Comparison of ENCODE assay signal across 11 cellular contexts in the genomic region with DNA sequence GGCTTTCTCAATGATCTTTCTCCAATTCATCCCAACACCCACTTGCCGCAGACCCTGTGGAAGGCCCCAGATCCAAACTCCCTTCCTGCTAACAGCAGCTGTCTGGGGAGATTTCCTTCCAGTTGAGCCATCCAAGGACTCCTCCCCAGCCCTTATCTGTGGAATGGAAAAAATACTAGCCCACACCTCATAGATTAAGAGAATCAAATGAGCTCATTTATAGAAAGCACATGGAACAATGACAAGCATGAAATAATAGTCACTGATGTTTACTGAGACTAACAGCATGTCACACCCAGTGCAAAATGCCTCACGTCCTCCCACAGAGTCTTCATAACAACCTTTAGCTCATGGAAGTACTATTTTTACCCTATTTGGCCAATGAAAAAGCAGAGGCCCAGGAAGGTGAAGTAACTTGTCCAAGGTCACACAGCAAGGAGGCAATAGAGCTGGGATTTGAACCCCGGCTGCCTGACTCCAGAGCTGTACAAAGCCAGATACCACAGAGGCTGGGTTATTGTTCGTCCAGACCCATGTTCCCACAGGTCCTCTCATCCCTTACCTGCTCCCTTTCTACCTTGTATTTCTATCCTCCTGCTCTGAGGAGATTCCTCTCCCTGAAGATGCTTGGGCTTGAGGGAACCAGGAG. TPM values are rescaled to one million over a fixed set of nuclear protein-coding genes. Genes with fewer than 3 reads are reported as not detected.
DNase-seq lines count a peak whose midpoint lies in the region; ATAC-seq and TF ChIP-seq lines count a peak whose summit lies in the region.
"Had no signal": no experiment of that assay in that cellular context is flagged by ENCODE, and none has a peak within 500 bp of the region (broad histone marks: within the 10 kb centered on the region; RNA-seq: fewer than 3 reads in every experiment).

No MANE protein-coding gene starts in this region.

- H3K4me3 Mint-ChIP-seq in T-helper 1 cell treated with Interleukin-12 subunit alpha and Interleukin-12 subunit beta and Interleukin-4 antibody, amounts not matched to agents 30 μg/mL and 1 μg/mL, for 36 hours, result peak overlapping the region; percentile 74
- no peak overlapping the region for H3K4me3 Mint-ChIP-seq in nephron progenitor cell

- TF ChIP-seq CTCF in nephron progenitor cell (IDR thresholded peaks at IDR 0.05) (no peak), GM20000 (IDR thresholded peaks at IDR 0.05; ENCODE audit: extremely low read depth, missing control alignments) (no peak)

- H3K4me3 ChIP-seq in BLaER1, result no peak overlapping the region

- no peak overlapping the region for H3K27ac ChIP-seq in BLaER1
- H3K27ac ChIP-seq: HL-60, RWPE1 had no signal

- H3K36me3 ChIP-seq in BLaER1, result no peaks in the 10 kb centered on the region

- ATAC-seq in esophagus mucosa (peak; percentile 27), HG03045 (IDR thresholded peaks at IDR 0.05; ENCODE audit: unreplicated experiment) (no peak), GM18498 (IDR thresholded peaks at IDR 0.05; ENCODE audit: unreplicated experiment) (no peak)

- H3K27me3 Mint-ChIP-seq in T-helper 1 cell treated with Interleukin-12 subunit alpha and Interleukin-12 subunit beta and Interleukin-4 antibody, amounts not matched to agents 30 μg/mL and 1 μg/mL, for 36 hours (ENCODE audit: low read depth), result no peaks in the 10 kb centered on the region
- H3K27me3 Mint-ChIP-seq in nephron progenitor cell (ENCODE audit: low read depth, poor library complexity), result peaks cover 21% of the 10 kb centered on the region

- no peaks in the 10 kb centered on the region for H4K20me1 ChIP-seq in BLaER1

- no peaks in the 10 kb centered on the region for H3K27me3 ChIP-seq in BLaER1

- peaks cover 69% of the 10 kb centered on the region for H3K4me1 Mint-ChIP-seq in T-helper 1 cell treated with Interleukin-12 subunit alpha and Interleukin-12 subunit beta and Interleukin-4 antibody, amounts not matched to agents 30 μg/mL and 1 μg/mL, for 36 hours (ENCODE audit: low read depth)
- H3K4me1 Mint-ChIP-seq in nephron progenitor cell, result peaks cover 41% of the 10 kb centered on the region

- peak overlapping the region; percentile 10; the same call in 1 of the 2 replicates for H3K4me2 ChIP-seq in BLaER1

- H3K9ac ChIP-seq in BLaER1, result no peak overlapping the region

- no peaks in the 10 kb centered on the region for H3K9me3 ChIP-seq in BLaER1

- peaks cover 37% of the 10 kb centered on the region for H3K36me3 Mint-ChIP-seq in T-helper 1 cell treated with Interleukin-12 subunit alpha and Interleukin-12 subunit beta and Interleukin-4 antibody, amounts not matched to agents 30 μg/mL and 1 μg/mL, for 36 hours (ENCODE audit: low read depth)
- H3K36me3 Mint-ChIP-seq in nephron progenitor cell (ENCODE audit: low read depth), result no peaks in the 10 kb centered on the region

- H3K27ac Mint-ChIP-seq in T-helper 1 cell treated with Interleukin-12 subunit alpha and Interleukin-12 subunit beta and Interleukin-4 antibody, amounts not matched to agents 30 μg/mL and 1 μg/mL, for 36 hours, result peak overlapping the region; percentile 96
- H3K27ac Mint-ChIP-seq in nephron progenitor cell, result peak overlapping the region; percentile 84

- H3K4me1 ChIP-seq in BLaER1, result peaks cover 81% of the 10 kb centered on the region

- peaks cover 15% of the 10 kb centered on the region for H3K9me3 Mint-ChIP-seq in T-helper 1 cell treated with Interleukin-12 subunit alpha and Interleukin-12 subunit beta and Interleukin-4 antibody, amounts not matched to agents 30 μg/mL and 1 μg/mL, for 36 hours
- H3K9me3 Mint-ChIP-seq in nephron progenitor cell, result no peaks in the 10 kb centered on the region

- DNase-seq in nephron progenitor cell (no peak), GM20000 (ENCODE audit: low spot score) (no peak), NCI-H69 (lab: John Stamatoyannopoulos, UW) (no peak)
- DNase-seq: NCI-H1436 had no signal

RNA-seq across cellular contexts. Expression of a gene that starts 23.4 kb away (rescaled TPM):
- 2.9 TPM for total RNA-seq in esophagus mucosa
